8 cellular contexts compared by ENCODE assay signal in genomic region chr5:151202381-151203139, GRCh38. TPM values are rescaled to one million over a fixed set of nuclear protein-coding genes. Genes with fewer than 3 reads are reported as not detected.
DNase-seq lines count a peak whose midpoint lies in the region; FAIRE-seq and TF ChIP-seq lines count a peak whose summit lies in the region.

No MANE protein-coding gene starts in this region.

- H3K27me3 Mint-ChIP-seq in osteocyte (ENCODE audit: unreplicated experiment) (peaks cover 21% of the 10 kb centered on the region), nephron progenitor cell (ENCODE audit: low read depth, poor library complexity) (peaks cover 18% of the 10 kb centered on the region)

- H3K4me3 ChIP-seq in cardiac fibroblast (replicated peaks in 1 of 2; ENCODE audit: low read depth in 2 of 2, low read length in 2 of 2) = no peak overlapping the region

- DNase-seq in GM12891 (ENCODE audit: insufficient read length, low spot score) = no peak
- DNase-seq in RPMI7951 (ENCODE audit: low read depth) = peak; percentile 78
- DNase-seq in cardiac fibroblast (ENCODE audit: low read depth in 2 of 2) = peak; percentile 34 to 94
- peak; percentile 38 for DNase-seq in osteocyte (ENCODE audit: extremely low spot score, unreplicated experiment)
- no peak for DNase-seq in caudate nucleus (lab: John Stamatoyannopoulos, UW)
- no peak for DNase-seq in substantia nigra (lab: John Stamatoyannopoulos, UW)
- DNase-seq in cerebellar nuclear complex (lab: John Stamatoyannopoulos, UW) = no peak
- DNase-seq in nephron progenitor cell = no peak

- H3K4me1 Mint-ChIP-seq in osteocyte (ENCODE audit: unreplicated experiment) (no peaks in the 10 kb centered on the region), nephron progenitor cell (peaks cover 4% of the 10 kb centered on the region)

- no peak overlapping the region for H3K4me3 Mint-ChIP-seq in osteocyte (ENCODE audit: unreplicated experiment)
- no peak overlapping the region for H3K4me3 Mint-ChIP-seq in nephron progenitor cell

- peak; percentile 51 for FAIRE-seq in GM12891 (lab: Jason Lieb, UNC)

- H3K36me3 Mint-ChIP-seq in osteocyte (ENCODE audit: unreplicated experiment) = no peaks in the 10 kb centered on the region
- H3K36me3 Mint-ChIP-seq in nephron progenitor cell (ENCODE audit: low read depth) = no peaks in the 10 kb centered on the region

- TF ChIP-seq CTCF in cardiac fibroblast (IDR thresholded peaks at IDR 0.05; ENCODE audit: low read depth, low read length) = no peak
- TF ChIP-seq CTCF in osteocyte (IDR thresholded peaks at IDR 0.05) = no peak
- TF ChIP-seq CTCF in nephron progenitor cell (IDR thresholded peaks at IDR 0.05) = no peak

- TF ChIP-seq POLR2A in GM12891 (IDR thresholded peaks at IDR 0.05; ENCODE audit: low read depth, low read length) = no peak

- H3K9me3 Mint-ChIP-seq in osteocyte (ENCODE audit: unreplicated experiment) = no peaks in the 10 kb centered on the region
- no peaks in the 10 kb centered on the region for H3K9me3 Mint-ChIP-seq in nephron progenitor cell

- H3K27ac Mint-ChIP-seq in osteocyte (ENCODE audit: unreplicated experiment) = no peak overlapping the region
- no peak overlapping the region for H3K27ac Mint-ChIP-seq in nephron progenitor cell

- H3K27ac ChIP-seq in caudate nucleus (ENCODE audit: low read depth, low read length) = no peak overlapping the region
- H3K27ac ChIP-seq in substantia nigra (ENCODE audit: low read depth, low read length, poor library complexity, severe bottlenecking) = no peak overlapping the region

TF ChIP-seq in GM12891, 5 proteins besides CTCF, POLR2A, EP300 and RAD21:
- TF ChIP-seq PAX5 (IDR thresholded peaks at IDR 0.05; ENCODE audit: insufficient read depth, low read length, severe bottlenecking) (no peak), TAF1 (IDR thresholded peaks at IDR 0.05; ENCODE audit: low read depth, low read length) (no peak), POU2F2 (IDR thresholded peaks at IDR 0.05; ENCODE audit: low read depth, low read length) (no peak), POLR2AphosphoS5 (IDR thresholded peaks at IDR 0.05; ENCODE audit: low read depth, low read length) (no peak)

RNA-seq across cellular contexts. Expression of gene CCDC69, which starts 21.3 kb away (rescaled TPM):
- 37.1 TPM for polyA plus RNA-seq in GM12891 (2012; ENCODE audit: low read depth, missing spikeins)
- total RNA-seq in RPMI7951 (2014; rRNA removed; shearing (Covaris generic)) = 0.78 and 1.3 TPM in 2 replicates
- total RNA-seq in osteocyte = 0.78 and 1.7 TPM in 2 replicates

RNA-seq across cellular contexts. Expression of gene ANXA6, which starts 45.0 kb away (rescaled TPM):
- 409 TPM for polyA plus RNA-seq in GM12891 (2012; ENCODE audit: low read depth, missing spikeins)
- total RNA-seq in RPMI7951 (2014; rRNA removed; shearing (Covaris generic)) = 273 and 335 TPM in 2 replicates
- total RNA-seq in osteocyte = 245 and 254 TPM in 2 replicates

RNA-seq across cellular contexts. Expression of gene GM2A, which starts 50.4 kb away (rescaled TPM):
- polyA plus RNA-seq in GM12891 (2012; ENCODE audit: low read depth, missing spikeins) = 67.3 TPM
- total RNA-seq in RPMI7951 (2014; rRNA removed; shearing (Covaris generic)) = 13.3 and 15.5 TPM in 2 replicates
- total RNA-seq in osteocyte = 28.2 and 30.2 TPM in 2 replicates

Comparison
In these comparisons a context has a peak if more than half of its experiments do, and no peak if none do; other contexts are left out.
1. DNase-seq: peak in RPMI7951 (single experiment), cardiac fibroblast (2 of 2) and osteocyte (single experiment); none in GM12891 (single experiment), caudate nucleus (0 of 61), substantia nigra (0 of 49), cerebellar nuclear complex (0 of 2) and nephron progenitor cell (single experiment).